ENCODE assay signal across 1 cellular context in the genomic region with DNA sequence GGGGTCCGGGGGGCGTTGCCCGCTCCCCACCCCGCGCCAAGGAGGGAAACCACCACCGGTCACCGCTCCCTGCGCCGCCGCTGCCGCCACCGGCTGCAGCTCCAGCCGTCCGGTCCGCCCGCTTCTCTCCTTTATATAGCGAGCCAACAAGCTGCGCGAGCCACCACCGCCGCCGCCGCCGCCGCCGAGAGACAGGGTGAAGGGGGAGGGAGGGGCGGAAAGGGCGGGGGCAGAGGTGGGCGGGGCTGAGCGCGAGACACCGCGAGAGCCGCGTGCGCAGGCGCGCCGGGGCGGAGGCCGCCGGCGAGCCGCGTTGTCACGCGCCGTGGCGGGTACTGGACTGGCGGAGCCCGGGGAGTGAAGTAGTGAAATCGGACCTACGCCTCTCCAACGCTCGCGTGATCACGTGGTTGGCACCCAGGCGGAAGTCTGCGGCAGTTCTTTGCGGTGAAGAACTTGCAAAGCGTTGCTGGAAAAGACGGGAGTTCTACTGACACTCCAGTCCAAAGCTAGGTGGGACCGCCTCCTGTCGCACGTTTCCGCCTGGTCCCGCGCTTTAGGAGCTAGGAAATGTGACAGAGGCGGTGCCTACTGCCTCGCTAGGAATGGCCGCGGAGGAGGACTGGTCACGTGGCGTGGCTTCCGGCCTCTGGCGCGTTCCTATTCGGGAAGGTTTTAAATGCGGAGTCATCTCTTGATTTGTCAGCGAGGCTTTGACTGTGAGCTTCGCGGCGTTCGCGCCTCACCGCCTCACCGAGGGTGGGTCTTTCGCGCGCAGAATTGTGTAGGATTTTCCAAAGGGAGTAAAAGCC.
A peak's percentile ranks its signal among the peaks of the same experiment; 100 is the strongest.
TF ChIP-seq lines count a peak whose summit lies in the region.

A gene (minus strand): TSS at position 193 of the 812 bp plus-strand sequence. CDS start 441 bp downstream, outside the sequence.

TF ChIP-seq in HCT116, 20 proteins besides CTCF, POLR2A, EP300 and RAD21 (continued from another document):
- TF ChIP-seq, protein P1, sequence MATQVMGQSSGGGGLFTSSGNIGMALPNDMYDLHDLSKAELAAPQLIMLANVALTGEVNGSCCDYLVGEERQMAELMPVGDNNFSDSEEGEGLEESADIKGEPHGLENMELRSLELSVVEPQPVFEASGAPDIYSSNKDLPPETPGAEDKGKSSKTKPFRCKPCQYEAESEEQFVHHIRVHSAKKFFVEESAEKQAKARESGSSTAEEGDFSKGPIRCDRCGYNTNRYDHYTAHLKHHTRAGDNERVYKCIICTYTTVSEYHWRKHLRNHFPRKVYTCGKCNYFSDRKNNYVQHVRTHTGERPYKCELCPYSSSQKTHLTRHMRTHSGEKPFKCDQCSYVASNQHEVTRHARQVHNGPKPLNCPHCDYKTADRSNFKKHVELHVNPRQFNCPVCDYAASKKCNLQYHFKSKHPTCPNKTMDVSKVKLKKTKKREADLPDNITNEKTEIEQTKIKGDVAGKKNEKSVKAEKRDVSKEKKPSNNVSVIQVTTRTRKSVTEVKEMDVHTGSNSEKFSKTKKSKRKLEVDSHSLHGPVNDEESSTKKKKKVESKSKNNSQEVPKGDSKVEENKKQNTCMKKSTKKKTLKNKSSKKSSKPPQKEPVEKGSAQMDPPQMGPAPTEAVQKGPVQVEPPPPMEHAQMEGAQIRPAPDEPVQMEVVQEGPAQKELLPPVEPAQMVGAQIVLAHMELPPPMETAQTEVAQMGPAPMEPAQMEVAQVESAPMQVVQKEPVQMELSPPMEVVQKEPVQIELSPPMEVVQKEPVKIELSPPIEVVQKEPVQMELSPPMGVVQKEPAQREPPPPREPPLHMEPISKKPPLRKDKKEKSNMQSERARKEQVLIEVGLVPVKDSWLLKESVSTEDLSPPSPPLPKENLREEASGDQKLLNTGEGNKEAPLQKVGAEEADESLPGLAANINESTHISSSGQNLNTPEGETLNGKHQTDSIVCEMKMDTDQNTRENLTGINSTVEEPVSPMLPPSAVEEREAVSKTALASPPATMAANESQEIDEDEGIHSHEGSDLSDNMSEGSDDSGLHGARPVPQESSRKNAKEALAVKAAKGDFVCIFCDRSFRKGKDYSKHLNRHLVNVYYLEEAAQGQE (IDR thresholded peaks at IDR 0.05; ENCODE audit: low read depth) = no peak
- peak; percentile 95 for TF ChIP-seq YY1 (IDR thresholded peaks at IDR 0.05; ENCODE audit: extremely low read depth, insufficient replicate concordance, low read depth, low read length)
- TF ChIP-seq ZFX (IDR thresholded peaks at IDR 0.05) = peak; percentile 60; the same call in 1 of the 2 replicates
- TF ChIP-seq CBX3 (IDR thresholded peaks at IDR 0.05; ENCODE audit: low read depth) = peak; percentile 44
- TF ChIP-seq, protein P2, sequence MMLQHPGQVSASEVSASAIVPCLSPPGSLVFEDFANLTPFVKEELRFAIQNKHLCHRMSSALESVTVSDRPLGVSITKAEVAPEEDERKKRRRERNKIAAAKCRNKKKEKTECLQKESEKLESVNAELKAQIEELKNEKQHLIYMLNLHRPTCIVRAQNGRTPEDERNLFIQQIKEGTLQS (IDR thresholded peaks at IDR 0.05) = no peak
- peak; percentile 92 for TF ChIP-seq POLR2AphosphoS5 (IDR thresholded peaks at IDR 0.05; ENCODE audit: low read depth, low read length)
- TF ChIP-seq JUND (IDR thresholded peaks at IDR 0.05) = no peak
- TF ChIP-seq, protein P3, sequence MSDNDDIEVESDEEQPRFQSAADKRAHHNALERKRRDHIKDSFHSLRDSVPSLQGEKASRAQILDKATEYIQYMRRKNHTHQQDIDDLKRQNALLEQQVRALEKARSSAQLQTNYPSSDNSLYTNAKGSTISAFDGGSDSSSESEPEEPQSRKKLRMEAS (IDR thresholded peaks at IDR 0.05) = peak; percentile 93
- no peak for TF ChIP-seq EZH2 (IDR thresholded peaks at IDR 0.05)
- no peak for TF ChIP-seq SRF (IDR thresholded peaks at IDR 0.05; ENCODE audit: low read depth)
